ENCODE assay signal across 24 cellular contexts in the genomic region with DNA sequence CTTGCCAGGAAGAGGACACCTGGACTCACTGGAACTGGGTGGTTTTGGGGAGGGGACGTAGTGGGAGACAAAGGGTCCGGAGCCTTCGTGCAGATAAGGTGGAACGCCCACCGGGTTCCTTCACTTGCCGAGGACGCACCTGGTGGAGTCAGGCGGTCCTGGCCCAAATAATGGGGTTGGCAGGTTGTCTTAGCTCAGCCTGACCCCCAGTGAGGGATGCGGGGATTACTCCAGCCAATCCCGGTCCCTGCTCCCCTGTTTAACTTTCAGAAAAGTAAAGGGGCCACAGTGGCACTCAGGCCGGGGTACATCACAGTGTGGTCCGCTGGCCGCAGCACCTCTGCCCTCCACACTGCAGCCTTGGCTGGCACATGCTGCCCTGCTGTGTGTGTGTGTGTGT. TPM values are rescaled to one million over a fixed set of nuclear protein-coding genes. Genes with fewer than 3 reads are reported as not detected.
"Had no signal": no experiment of that assay in that cellular context is flagged by ENCODE, and none has a peak within 500 bp of the region (broad histone marks: within the 10 kb centered on the region; RNA-seq: fewer than 3 reads in every experiment).

No MANE protein-coding gene starts in this region.

- H3K9ac ChIP-seq: neural progenitor cell had no signal

- H3K27ac ChIP-seq: ascending aorta, cardiac muscle cell, coronary artery, neural progenitor cell, skin epidermis, testis, transverse colon had no signal

- H3K9me3 ChIP-seq: ascending aorta, testis, transverse colon had no signal

- H3K4me2 ChIP-seq: neural progenitor cell had no signal

- H3K4me3 ChIP-seq: ascending aorta, cardiac muscle cell, coronary artery, neural progenitor cell, skin epidermis, testis, transverse colon had no signal

- DNase-seq: activated CD4-positive, alpha-beta memory T cell treated with anti-CD3 and anti-CD28 coated beads, Interleukin-2, amount 10 ng/mL, durations not matched to agents 7 days and 5 days; activated CD4-positive, alpha-beta T cell treated with anti-CD3 and anti-CD28 coated beads for 1 hour; activated CD4-positive, alpha-beta T cell treated with anti-CD3 and anti-CD28 coated beads, Interleukin-2, amount 10 ng/mL, durations not matched to agents 7 days and 5 days; activated CD8-positive, alpha-beta memory T cell treated with anti-CD3 and anti-CD28 coated beads, Interleukin-2, amount 50 U/mL, for 48 hours; activated gamma-delta T cell; activated naive CD4-positive, alpha-beta T cell treated with anti-CD3 and anti-CD28 coated beads, Interleukin-2, amount 10 ng/mL, durations not matched to agents 7 days and 5 days; activated naive CD8-positive, alpha-beta T cell treated with anti-CD3 and anti-CD28 coated beads, Interleukin-2, amount 10 ng/mL, durations not matched to agents 7 days and 5 days; activated T-cell treated with anti-CD3 and anti-CD28 coated beads, Interleukin-2, amount 50 U/mL, for 24 hours; foreskin fibroblast; natural killer cell; stimulated activated CD4-positive, alpha-beta T cell treated with anti-CD3 and anti-CD28 coated beads, Interleukin-12 subunit alpha, Interleukin-12 subunit beta, amount 100 ng/mL, for 4 hours; stimulated activated CD4-positive, alpha-beta T cell treated with anti-CD3 and anti-CD28 coated beads, Interleukin-4, amount 100 ng/mL, for 1 hour; stimulated activated naive CD8-positive, alpha-beta T cell treated with anti-CD3 and anti-CD28 coated beads, Interleukin-15, Interleukin-2, amounts not matched to agents 100 U/mL and 50 U/mL, for 24 hours; T-helper 17 cell; T1000; testis; transverse colon had no signal

- H2AFZ ChIP-seq: neural progenitor cell had no signal

- H3K4me1 ChIP-seq: neural progenitor cell had no signal

- H3K27me3 ChIP-seq: ascending aorta, cardiac muscle cell, neural progenitor cell, testis, transverse colon had no signal

- H3K36me3 ChIP-seq: ascending aorta, cardiac muscle cell, neural progenitor cell, transverse colon had no signal

- ATAC-seq: esophagus mucosa; natural killer cell; sciatic nerve; stimulated activated naive CD8-positive, alpha-beta T cell treated with anti-CD3 and anti-CD28 coated beads, Interleukin-15, Interleukin-2, amounts not matched to agents 100 U/mL and 50 U/mL, for 24 hours; T-helper 17 cell had no signal

RNA-seq across cellular contexts. Expression of a gene that starts 18.0 kb away (rescaled TPM):
- total RNA-seq: activated naive CD8-positive, alpha-beta T cell treated with anti-CD3 and anti-CD28 coated beads, Interleukin-2, amount 10 ng/mL, durations not matched to agents 7 days and 5 days; T-helper 17 cell had no signal
